In the genomic region with DNA sequence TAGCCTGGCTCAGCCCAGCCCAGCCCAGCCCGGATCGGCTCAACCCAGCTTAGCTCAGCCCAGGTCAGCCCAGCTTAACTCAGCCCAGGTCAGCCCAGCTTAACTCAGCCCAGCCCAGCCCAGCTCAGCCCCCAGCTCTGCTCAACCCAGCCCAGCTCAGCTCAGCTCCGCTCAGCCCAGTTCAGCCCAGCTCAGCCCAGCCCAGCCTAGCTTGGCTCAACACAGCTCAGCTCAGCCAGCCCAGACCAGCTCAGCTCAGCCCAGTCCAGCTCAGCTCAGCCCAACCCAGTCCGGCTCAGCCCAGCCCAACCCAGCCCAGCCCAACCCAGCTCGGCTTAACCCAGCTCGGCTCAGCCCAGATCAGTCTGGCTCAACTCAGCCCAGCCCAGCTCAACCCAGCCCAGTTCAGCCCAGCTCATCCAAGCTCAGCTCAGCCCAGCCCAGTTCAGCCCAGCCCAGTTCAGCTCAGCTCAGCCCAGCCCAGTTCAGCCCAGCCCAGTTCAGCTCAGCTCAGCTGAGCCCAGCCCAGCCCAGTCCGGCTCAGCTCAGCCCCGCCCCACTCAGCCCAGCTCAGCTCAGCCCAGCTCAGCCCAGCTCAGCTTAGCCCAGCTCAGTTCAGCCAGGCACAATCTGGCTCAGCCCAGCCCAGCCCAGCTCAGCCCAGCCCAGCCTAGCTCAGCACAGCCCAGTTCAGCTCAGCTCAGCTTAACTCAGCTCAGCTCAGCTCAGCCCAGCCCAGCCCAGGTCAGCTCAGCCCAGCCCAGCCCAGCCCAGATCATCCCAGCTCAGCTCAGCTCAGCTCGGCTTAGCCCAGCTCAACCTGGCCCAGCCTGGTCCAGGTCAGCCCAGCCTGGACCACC, we compare ENCODE assay signal across 10 cellular contexts.
A peak's percentile ranks its signal among the peaks of the same experiment; 100 is the strongest.
DNase-seq lines count a peak whose midpoint lies in the region; ATAC-seq, FAIRE-seq and TF ChIP-seq lines count a peak whose summit lies in the region.
"Had no signal": no experiment of that assay in that cellular context is flagged by ENCODE, and none has a peak within 500 bp of the region (broad histone marks: within the 10 kb centered on the region; RNA-seq: fewer than 3 reads in every experiment).

No MANE protein-coding gene starts in this region.

- H3K36me3 ChIP-seq in BE2C = peaks cover 4% of the 10 kb centered on the region; the same call in 1 of the 2 replicates

- H3K27me3 ChIP-seq in BE2C = no peaks in the 10 kb centered on the region

- DNase-seq in BE2C (peak; percentile 76), GM19239 (ENCODE audit: insufficient read length, low spot score) (no peak), mesenteric fat pad (ENCODE audit: low spot score) (peak; percentile 79), SK-N-DZ (ENCODE audit: low spot score) (no peak), kidney tubule cell (ENCODE audit: low spot score) (no peak), AG08395 (ENCODE audit: low spot score) (no peak)
- peak; percentile 17 for DNase-seq in activated T-helper 1 cell treated with anti-CD3 and anti-CD28 coated beads, Interleukin-12 subunit alpha, Interleukin-12 subunit beta, Interleukin-2, Interleukin-4 antibody, amounts not matched to agents 30 ng/mL and 10 ng/mL and 1 ng/mL, durations not matched to agents 14 hours and 24 hours and 36 hours (ENCODE audit: low spot score)
- DNase-seq: COR-L47, MV-4-11 had no signal

- intact Hi-C loops in activated T-helper 1 cell treated with anti-CD3 and anti-CD28 coated beads, Interleukin-12 subunit alpha, Interleukin-12 subunit beta, Interleukin-2, Interleukin-4 antibody, amounts not matched to agents 30 ng/mL and 10 ng/mL and 1 ng/mL, durations not matched to agents 14 hours and 24 hours and 36 hours (cut with micrococcal nuclease) = no loop called here

- H3K27ac Mint-ChIP-seq in activated T-helper 1 cell treated with anti-CD3 and anti-CD28 coated beads, Interleukin-12 subunit alpha, Interleukin-12 subunit beta, Interleukin-2, Interleukin-4 antibody, amounts not matched to agents 30 ng/mL and 10 ng/mL and 1 ng/mL, durations not matched to agents 14 hours and 24 hours and 36 hours = peak overlapping the region; percentile 79

- FAIRE-seq in GM19239 (lab: Jason Lieb, UNC) = peak; percentile 69

- H3K36me3 Mint-ChIP-seq in activated T-helper 1 cell treated with anti-CD3 and anti-CD28 coated beads, Interleukin-12 subunit alpha, Interleukin-12 subunit beta, Interleukin-2, Interleukin-4 antibody, amounts not matched to agents 30 ng/mL and 10 ng/mL and 1 ng/mL, durations not matched to agents 14 hours and 24 hours and 36 hours (ENCODE audit: low read depth) = peaks cover 7% of the 10 kb centered on the region

- H3K4me1 ChIP-seq in BE2C = peaks cover 14% of the 10 kb centered on the region

- TF ChIP-seq CTCF in BE2C (IDR thresholded peaks at IDR 0.05; ENCODE audit: low read depth, low read length) = no peak

- H3K4me3 Mint-ChIP-seq in activated T-helper 1 cell treated with anti-CD3 and anti-CD28 coated beads, Interleukin-12 subunit alpha, Interleukin-12 subunit beta, Interleukin-2, Interleukin-4 antibody, amounts not matched to agents 30 ng/mL and 10 ng/mL and 1 ng/mL, durations not matched to agents 14 hours and 24 hours and 36 hours = peak overlapping the region; percentile 68

- H3K9me3 Mint-ChIP-seq in activated T-helper 1 cell treated with anti-CD3 and anti-CD28 coated beads, Interleukin-12 subunit alpha, Interleukin-12 subunit beta, Interleukin-2, Interleukin-4 antibody, amounts not matched to agents 30 ng/mL and 10 ng/mL and 1 ng/mL, durations not matched to agents 14 hours and 24 hours and 36 hours = no peaks in the 10 kb centered on the region

- no peaks in the 10 kb centered on the region for H3K9me3 ChIP-seq in BE2C

- H3K27me3 Mint-ChIP-seq in activated T-helper 1 cell treated with anti-CD3 and anti-CD28 coated beads, Interleukin-12 subunit alpha, Interleukin-12 subunit beta, Interleukin-2, Interleukin-4 antibody, amounts not matched to agents 30 ng/mL and 10 ng/mL and 1 ng/mL, durations not matched to agents 14 hours and 24 hours and 36 hours (ENCODE audit: insufficient read depth) = peaks cover 4% of the 10 kb centered on the region

- H3K4me1 Mint-ChIP-seq in activated T-helper 1 cell treated with anti-CD3 and anti-CD28 coated beads, Interleukin-12 subunit alpha, Interleukin-12 subunit beta, Interleukin-2, Interleukin-4 antibody, amounts not matched to agents 30 ng/mL and 10 ng/mL and 1 ng/mL, durations not matched to agents 14 hours and 24 hours and 36 hours (ENCODE audit: low read depth) = peaks cover 45% of the 10 kb centered on the region

- no peak overlapping the region for H3K4me3 ChIP-seq in BE2C (ENCODE audit: low read depth, low read length)

- no peak for ATAC-seq in HG03159 (IDR thresholded peaks at IDR 0.05; ENCODE audit: unreplicated experiment)

Comparison
In these comparisons a context has a peak if more than half of its experiments do, and no peak if none do; other contexts are left out.
1. DNase-seq: peak in BE2C (single experiment), activated T-helper 1 cell treated with anti-CD3 and anti-CD28 coated beads, Interleukin-12 subunit alpha, Interleukin-12 subunit beta, Interleukin-2, Interleukin-4 antibody, amounts not matched to agents 30 ng/mL and 10 ng/mL and 1 ng/mL, durations not matched to agents 14 hours and 24 hours and 36 hours (single experiment) and mesenteric fat pad (single experiment); none in GM19239 (single experiment), SK-N-DZ (single experiment), kidney tubule cell (single experiment) and AG08395 (single experiment).